In genomic region chr14:106626942-106627588, GRCh38 we compare ENCODE assay signal across 8 cellular contexts.
DNase-seq lines count a peak whose midpoint lies in the region; ATAC-seq and TF ChIP-seq lines count a peak whose summit lies in the region.
"Not testable (repeated sequence)": the region's sequence is repeated elsewhere in the genome, so short reads cannot be mapped to it uniquely, and the experiment has no call there.

No MANE protein-coding gene starts in this region.

- not testable (repeated sequence) for H3K4me2 ChIP-seq in H9 (ENCODE audit: insufficient read depth, insufficient read length, low read length)

- peak; percentile 49 to 74 (median 58) for DNase-seq in CD8-positive, alpha-beta memory T cell
- not testable (repeated sequence) for DNase-seq in H9
- DNase-seq in NCI-H2029 (lab: John Stamatoyannopoulos, UW), result peak; percentile 22
- peak; percentile 43 for DNase-seq in SW480 (ENCODE audit: low spot score)
- DNase-seq in activated CD8-positive, alpha-beta memory T cell treated with anti-CD3 and anti-CD28 coated beads, Interleukin-2, amount 50 U/mL, for 4 hours, result peak; percentile 82
- peak; percentile 42 for DNase-seq in effector CD4-positive, alpha-beta T cell
- peak; percentile 66 for DNase-seq in natural killer cell
- DNase-seq in stimulated activated CD8-positive, alpha-beta memory T cell treated with anti-CD3 and anti-CD28 coated beads, Interleukin-4, amount 100 ng/mL, for 4 hours (ENCODE audit: low read depth in 2 of 2, low spot score in 1 of 2), result peak; percentile 25 to 61

- H3K36me3 Mint-ChIP-seq in CD8-positive, alpha-beta memory T cell; natural killer cell: not testable (repeated sequence)
- H3K36me3 Mint-ChIP-seq in H9 (ENCODE audit: insufficient read depth in 1 of 3, low read depth in 3 of 3), result peaks cover 17 to 36% (median 25%) of the 10 kb centered on the region in 3 experiments; a peak in 6 of 7 replicates

- H2BK12ac ChIP-seq in H9 (ENCODE audit: insufficient read length, low read depth, low read length), result not testable (repeated sequence)

- not testable (repeated sequence) for H3K56ac ChIP-seq in H9 (ENCODE audit: insufficient read length, low read depth, low read length)

- H3K14ac ChIP-seq in H9 (ENCODE audit: insufficient read depth, low read length), result not testable (repeated sequence)

- POLR2A ChIA-PET in CD8-positive, alpha-beta memory T cell (lab: Charles Lee), result not testable (repeated sequence)

- H4K91ac ChIP-seq in H9 (ENCODE audit: insufficient read length, low read depth, low read length), result not testable (repeated sequence)

- peak; percentile 26; the same call in 2 of the 3 replicates for TF ChIP-seq CTCF in H9 (conservative IDR thresholded peaks at IDR 0.05)
- TF ChIP-seq CTCF in natural killer cell (IDR thresholded peaks at IDR 0.05), result peak; percentile 72

- H3K36me3 ChIP-seq in CD8-positive, alpha-beta memory T cell (ENCODE audit: insufficient read depth, low read length), result not testable (repeated sequence)

- H3K4me1 Mint-ChIP-seq in CD8-positive, alpha-beta memory T cell, result peaks cover 8 to 16% (median 13%) of the 10 kb centered on the region in 3 donors
- H3K4me1 Mint-ChIP-seq in H9, result not testable (repeated sequence)
- peaks cover 25 to 32% of the 10 kb centered on the region in 2 donors for H3K4me1 Mint-ChIP-seq in natural killer cell

- H3K4me1 ChIP-seq in CD8-positive, alpha-beta memory T cell (ENCODE audit: insufficient read depth, low read length); H9 (ENCODE audit: insufficient read depth, low read length): not testable (repeated sequence)

- not testable (repeated sequence) for H3K4ac ChIP-seq in H9 (ENCODE audit: low read depth, low read length)

- CTCF ChIA-PET in CD8-positive, alpha-beta memory T cell (lab: Charles Lee), result interaction anchor here (0.7 to 1.4 kb wide), 4 partner anchors 9 to 63 kb away, joined by 3 to 5 read pairs (median 3); no protein-coding TSS in a partner anchor

- peaks cover 16 to 52% of the 10 kb centered on the region in 2 donors for H3K27me3 Mint-ChIP-seq in CD8-positive, alpha-beta memory T cell
- H3K27me3 Mint-ChIP-seq in H9 (ENCODE audit: low read depth), result not testable (repeated sequence)
- H3K27me3 Mint-ChIP-seq in natural killer cell (ENCODE audit: low read depth in 2 of 2), result peaks cover 23 to 59% of the 10 kb centered on the region in 2 donors

- not testable (repeated sequence) for H3K23ac ChIP-seq in H9 (ENCODE audit: insufficient read length, low read depth, low read length)

- H3K27me3 ChIP-seq in CD8-positive, alpha-beta memory T cell (ENCODE audit: insufficient read depth, low read length, poor library complexity, severe bottlenecking); H9 (ENCODE audit: insufficient read depth, low read length): not testable (repeated sequence)

- not testable (repeated sequence) for H3K79me2 ChIP-seq in H9 (ENCODE audit: insufficient read depth, low read length)

- peak overlapping the region in 1 of 8 donors; percentile 74 for H3K27ac Mint-ChIP-seq in CD8-positive, alpha-beta memory T cell
- H3K27ac Mint-ChIP-seq in H9, natural killer cell: not testable (repeated sequence)

- H4K8ac ChIP-seq in H9 (replicated peaks; ENCODE audit: insufficient read length, low read depth, low read length), result not testable (repeated sequence)

- not testable (repeated sequence) for H2BK15ac ChIP-seq in H9 (ENCODE audit: low read depth, low read length)

- not testable (repeated sequence) for H3K4me3 ChIP-seq in CD8-positive, alpha-beta memory T cell (ENCODE audit: low read length)

- peak overlapping the region in 1 of 7 donors; percentile 23 for H3K4me3 Mint-ChIP-seq in CD8-positive, alpha-beta memory T cell
- not testable (repeated sequence) for H3K4me3 Mint-ChIP-seq in H9, natural killer cell

- H2BK20ac ChIP-seq in H9 (ENCODE audit: low read depth, low read length, poor library complexity, severe bottlenecking), result not testable (repeated sequence)

- not testable (repeated sequence) for H3K9ac ChIP-seq in H9 (ENCODE audit: extremely low read depth, insufficient read length, low read length)

- not testable (repeated sequence) for H3K23me2 ChIP-seq in H9 (ENCODE audit: insufficient read length, low read depth, low read length, poor library complexity, severe bottlenecking)

- not testable (repeated sequence) for H3K27ac ChIP-seq in CD8-positive, alpha-beta memory T cell (ENCODE audit: low read depth, low read length); H9 (ENCODE audit: insufficient read length, low read depth, low read length)

- H4K5ac ChIP-seq in H9 (ENCODE audit: insufficient read length, low read depth, low read length), result not testable (repeated sequence)

- not testable (repeated sequence) for H3T11ph ChIP-seq in H9 (ENCODE audit: low read length)

- not testable (repeated sequence) for H3K18ac ChIP-seq in H9 (ENCODE audit: insufficient read length, low read depth, low read length)

- not testable (repeated sequence) for H3K9me3 ChIP-seq in CD8-positive, alpha-beta memory T cell (ENCODE audit: low read length)
- peaks cover 77% of the 10 kb centered on the region for H3K9me3 ChIP-seq in H9 (ENCODE audit: control insufficient read depth, low read depth, low read length)

- not testable (repeated sequence) for H3K79me1 ChIP-seq in H9 (ENCODE audit: insufficient read depth, low read depth, low read length, poor library complexity, severe bottlenecking)

- not testable (repeated sequence) for H2AFZ ChIP-seq in H9 (ENCODE audit: low read length)

- peak; percentile 77 to 96 (median 77) for ATAC-seq in natural killer cell

- no CpG with 5 or more reads among the region's 22 CpGs for WGBS in H9 (ENCODE audit: extremely low coverage, insufficient read length, low lambda C conversion rate)

- H3K9me3 Mint-ChIP-seq in CD8-positive, alpha-beta memory T cell; natural killer cell: not testable (repeated sequence)
- peaks cover 93 to 97% of the 10 kb centered on the region in 2 experiments for H3K9me3 Mint-ChIP-seq in H9

- not testable (repeated sequence) for H2BK5ac ChIP-seq in H9 (ENCODE audit: insufficient read length, low read length)

- H2BK120ac ChIP-seq in H9 (ENCODE audit: low read depth, low read length, poor library complexity, severe bottlenecking), result not testable (repeated sequence)

- not testable (repeated sequence) for H4K20me1 ChIP-seq in H9 (ENCODE audit: control insufficient read depth, insufficient read depth, insufficient read length)

- intact Hi-C loops in natural killer cell (cut with micrococcal nuclease), result not testable (repeated sequence)

- not testable (repeated sequence) for H2AK5ac ChIP-seq in H9 (ENCODE audit: insufficient read length, low read length)
